In genomic region chr16:71564377-71564967, GRCh38 we compare ENCODE assay signal across 9 cellular contexts. TPM values are rescaled to one million over a fixed set of nuclear protein-coding genes. Genes with fewer than 3 reads are reported as not detected.
A peak's percentile ranks its signal among the peaks of the same experiment; 100 is the strongest.
DNase-seq lines count a peak whose midpoint lies in the region; ATAC-seq and TF ChIP-seq lines count a peak whose summit lies in the region.
"Had no signal": no experiment of that assay in that cellular context is flagged by ENCODE, and none has a peak within 500 bp of the region (broad histone marks: within the 10 kb centered on the region; RNA-seq: fewer than 3 reads in every experiment).

No MANE protein-coding gene starts in this region.

- H3K27ac ChIP-seq in adipose tissue (ENCODE audit: low read depth, low read length) (peak overlapping the region; percentile 32), left lung (peak overlapping the region; percentile 80 to 81), transverse colon (peak overlapping the region; percentile 86 to 90 (median 88))

- no peaks in the 10 kb centered on the region for H3K27me3 Mint-ChIP-seq in stimulated activated naive CD8-positive, alpha-beta T cell treated with anti-CD3 and anti-CD28 coated beads, Interleukin-15, Interleukin-2, amounts not matched to agents 100 ng/mL and 50 ng/mL, for 24 hours

- H3K9me3 Mint-ChIP-seq in stimulated activated naive CD8-positive, alpha-beta T cell treated with anti-CD3 and anti-CD28 coated beads, Interleukin-15, Interleukin-2, amounts not matched to agents 100 ng/mL and 50 ng/mL, for 24 hours, result no peaks in the 10 kb centered on the region

- H3K27me3 ChIP-seq in left lung, result no peaks in the 10 kb centered on the region
- no peaks in the 10 kb centered on the region for H3K27me3 ChIP-seq in transverse colon

- peaks cover 0 to 23% of the 10 kb centered on the region in 2 donors for H3K9me3 ChIP-seq in left lung
- H3K9me3 ChIP-seq in transverse colon, result peaks cover 5 to 9% of the 10 kb centered on the region in 2 donors

- ATAC-seq in stimulated activated naive CD8-positive, alpha-beta T cell treated with anti-CD3 and anti-CD28 coated beads, Interleukin-15, Interleukin-2, amounts not matched to agents 100 U/mL and 50 U/mL, for 24 hours, result no peak
- ATAC-seq in HG03558 (IDR thresholded peaks at IDR 0.05; ENCODE audit: extremely low read depth, unreplicated experiment) (peak; percentile 76), left lung (peak; percentile 38)

- peaks cover 0 to 14% of the 10 kb centered on the region in 2 donors for H3K4me1 ChIP-seq in left lung
- peaks cover 0 to 31% (median 18%) of the 10 kb centered on the region in 4 donors for H3K4me1 ChIP-seq in transverse colon

- TF ChIP-seq EP300 in transverse colon (IDR thresholded peaks at IDR 0.05; ENCODE audit: low read depth), result no peak

- no peak for TF ChIP-seq CTCF in left lung (IDR thresholded peaks at IDR 0.05)
- no peak for TF ChIP-seq CTCF in transverse colon (IDR thresholded peaks at IDR 0.05)

- in situ Hi-C loops in transverse colon (cut with MboI; ENCODE audit: low pct_ligation_motif_present in 1 of 4, low pct_unique_long_range_greater_than_20kb in 1 of 4, low sequenced_read_pairs in 3 of 4), result no loop called here

- H3K4me3 ChIP-seq in left lung (peak overlapping the region; percentile 46 to 48), transverse colon (peak overlapping the region; percentile 49 to 70 (median 62))

- H3K4me3 Mint-ChIP-seq in stimulated activated naive CD8-positive, alpha-beta T cell treated with anti-CD3 and anti-CD28 coated beads, Interleukin-15, Interleukin-2, amounts not matched to agents 100 ng/mL and 50 ng/mL, for 24 hours, result peak overlapping the region; percentile 83

- peak overlapping the region; percentile 92 for H3K27ac Mint-ChIP-seq in stimulated activated naive CD8-positive, alpha-beta T cell treated with anti-CD3 and anti-CD28 coated beads, Interleukin-15, Interleukin-2, amounts not matched to agents 100 ng/mL and 50 ng/mL, for 24 hours

- TF ChIP-seq POLR2A in transverse colon (IDR thresholded peaks at IDR 0.05), result no peak

- H3K36me3 Mint-ChIP-seq in stimulated activated naive CD8-positive, alpha-beta T cell treated with anti-CD3 and anti-CD28 coated beads, Interleukin-15, Interleukin-2, amounts not matched to agents 100 ng/mL and 50 ng/mL, for 24 hours (ENCODE audit: low read depth), result no peaks in the 10 kb centered on the region

- no peak for DNase-seq in stimulated activated naive CD8-positive, alpha-beta T cell treated with anti-CD3 and anti-CD28 coated beads, Interleukin-15, Interleukin-2, amounts not matched to agents 100 U/mL and 50 U/mL, for 24 hours
- no peak for DNase-seq in left lung
- no peak for DNase-seq in transverse colon
- DNase-seq in germinal center (ENCODE audit: low spot score), result no peak
- DNase-seq in AG08396 (ENCODE audit: low spot score), result no peak

- 5 to 12% (median 11%) methylated on average over 19 of the region's 19 CpGs for WGBS in adipose tissue, 3 donors
- 12 to 19% methylated on average over 11 to 19 of the region's 19 CpGs for WGBS in transverse colon (ENCODE audit: low coverage in 1 of 2), 2 donors

- intact Hi-C loops in left lung (cut with DNase I), result no loop called here
- intact Hi-C loops in transverse colon (cut with DNase I; ENCODE audit: low total_unique reads), result no loop called here

- H3K36me3 ChIP-seq in left lung (no peaks in the 10 kb centered on the region), transverse colon (no peaks in the 10 kb centered on the region)

- peaks cover 25% of the 10 kb centered on the region for H3K4me1 Mint-ChIP-seq in stimulated activated naive CD8-positive, alpha-beta T cell treated with anti-CD3 and anti-CD28 coated beads, Interleukin-15, Interleukin-2, amounts not matched to agents 100 ng/mL and 50 ng/mL, for 24 hours (ENCODE audit: low read depth)

RNA-seq across cellular contexts. Expression of gene TAT, which starts 12.4 kb away (rescaled TPM):
- under 1 TPM in 2 of 3 donors, not detected in 1; 0.01 to 0.11 TPM for polyA plus RNA-seq in adipose tissue
- total RNA-seq in left lung (under 1 TPM in 1 of 2 donors, not detected in 1; 0.18 TPM), transverse colon (1 to 10 TPM in 1 of 4 donors, under 1 TPM in 2, not detected in 1; 0.37 to 3.4 (median 0.79) TPM)
- total RNA-seq: renal cortical epithelial cell had no signal

RNA-seq across cellular contexts. Expression of gene CHST4, which starts 38.2 kb away (rescaled TPM):
- polyA plus RNA-seq in adipose tissue, result under 1 TPM in 2 of 3 donors, not detected in 1; 0.07 to 0.43 TPM
- total RNA-seq in left lung (under 1 TPM; 0.12 to 0.26 TPM), transverse colon (not detected)
- total RNA-seq: renal cortical epithelial cell had no signal

Comparison
In these comparisons a context has a peak if more than half of its experiments do, and no peak if none do; other contexts are left out.
1. H3K27ac ChIP-seq: peak in every context shown above with its lines; median percentile 88 in transverse colon; 80 in left lung; 32 in adipose tissue.